Comparison of ENCODE assay signal across 24 cellular contexts in the genomic region with DNA sequence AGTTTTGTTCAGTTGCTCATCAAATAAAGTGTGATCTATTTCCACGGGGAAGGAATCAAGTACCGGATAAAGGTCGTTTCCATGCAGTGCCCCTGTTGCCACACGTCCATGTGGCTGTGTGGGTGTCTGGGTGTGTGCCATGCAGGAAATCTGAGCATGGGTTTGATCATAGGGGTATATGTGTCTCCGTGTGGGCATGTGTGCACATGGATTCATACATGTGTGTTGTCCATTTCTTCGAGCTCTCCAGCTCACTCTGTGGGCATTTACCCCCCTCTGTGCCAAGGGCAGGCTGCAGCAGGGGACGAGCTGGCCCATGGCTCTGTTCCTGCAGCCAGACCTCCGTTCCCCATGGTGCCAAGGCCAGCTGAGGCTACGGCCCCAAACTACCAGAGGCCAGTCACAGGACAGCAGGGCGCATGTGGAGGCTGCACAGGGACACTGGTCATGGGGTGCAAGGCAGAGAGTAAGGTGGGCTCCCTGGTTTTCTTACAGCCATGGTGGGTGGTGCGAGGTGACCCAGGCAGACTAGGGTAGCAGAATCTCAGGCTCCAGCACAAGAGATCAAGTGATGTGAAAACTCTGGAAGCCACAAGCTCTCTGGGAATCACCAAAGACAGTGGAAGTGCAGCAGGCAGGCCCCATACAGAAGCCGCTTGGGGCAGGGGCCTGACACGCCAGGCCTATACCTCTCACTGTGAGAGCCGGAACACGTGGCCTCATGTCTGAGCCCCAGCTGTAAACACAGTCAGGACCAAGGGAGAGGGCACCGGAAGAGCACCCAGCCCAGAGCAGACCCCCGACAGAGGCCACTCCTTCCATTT.
"Had no signal": no experiment of that assay in that cellular context is flagged by ENCODE, and none has a peak within 500 bp of the region (broad histone marks: within the 10 kb centered on the region; RNA-seq: fewer than 3 reads in every experiment).

No MANE protein-coding gene starts in this region.

- H3K36me3 Mint-ChIP-seq: activated naive CD4-positive, alpha-beta T cell treated with anti-CD3 and anti-CD28 coated beads, Interleukin-2, amount 50 U/mL, for 24 hours; stimulated activated effector memory CD8-positive, alpha-beta T cell treated with anti-CD3 and anti-CD28 coated beads, Interleukin-12 subunit alpha, Interleukin-12 subunit beta, amount 100 ng/mL, for 72 hours had no signal

- H3K4me3 Mint-ChIP-seq: activated CD4-positive, alpha-beta T cell treated with anti-CD3 and anti-CD28 coated beads for 36 hours; activated naive CD4-positive, alpha-beta T cell treated with anti-CD3 and anti-CD28 coated beads, Interleukin-2, amount 50 U/mL, for 24 hours; brain; effector memory CD8-positive, alpha-beta T cell; nephron progenitor cell; stimulated activated effector memory CD8-positive, alpha-beta T cell treated with anti-CD3 and anti-CD28 coated beads, Interleukin-12 subunit alpha, Interleukin-12 subunit beta, amount 100 ng/mL, for 72 hours; stimulated activated naive CD8-positive, alpha-beta T cell treated with anti-CD3 and anti-CD28 coated beads, Interleukin-15, amount 100 ng/mL, for 72 hours; T-helper 1 cell treated with Interleukin-12 subunit alpha and Interleukin-12 subunit beta and Interleukin-4 antibody, amounts not matched to agents 30 μg/mL and 1 μg/mL, for 36 hours; WTC11 had no signal

- H3K27ac ChIP-seq: esophagus squamous epithelium, gastrocnemius medialis, suprapubic skin, transverse colon had no signal

- H3K27me3 ChIP-seq: suprapubic skin, transverse colon had no signal

- H3K4me1 Mint-ChIP-seq: activated CD4-positive, alpha-beta T cell treated with anti-CD3 and anti-CD28 coated beads for 36 hours; activated naive CD4-positive, alpha-beta T cell treated with anti-CD3 and anti-CD28 coated beads, Interleukin-2, amount 50 U/mL, for 24 hours; brain; nephron progenitor cell; stimulated activated effector memory CD8-positive, alpha-beta T cell treated with anti-CD3 and anti-CD28 coated beads, Interleukin-12 subunit alpha, Interleukin-12 subunit beta, amount 100 ng/mL, for 72 hours; stimulated activated naive CD8-positive, alpha-beta T cell treated with anti-CD3 and anti-CD28 coated beads, Interleukin-15, amount 100 ng/mL, for 72 hours had no signal

- H3K27ac Mint-ChIP-seq: activated CD4-positive, alpha-beta T cell treated with anti-CD3 and anti-CD28 coated beads for 36 hours; activated naive CD4-positive, alpha-beta T cell treated with anti-CD3 and anti-CD28 coated beads, Interleukin-2, amount 50 U/mL, for 24 hours; brain; effector memory CD8-positive, alpha-beta T cell; nephron progenitor cell; stimulated activated effector memory CD8-positive, alpha-beta T cell treated with anti-CD3 and anti-CD28 coated beads, Interleukin-12 subunit alpha, Interleukin-12 subunit beta, amount 100 ng/mL, for 72 hours; T-helper 1 cell treated with Interleukin-12 subunit alpha and Interleukin-12 subunit beta and Interleukin-4 antibody, amounts not matched to agents 30 μg/mL and 1 μg/mL, for 36 hours; WTC11 had no signal

- DNase-seq: activated CD4-positive, alpha-beta T cell treated with anti-CD3 and anti-CD28 coated beads for 36 hours; activated CD4-positive, alpha-beta T cell treated with anti-CD3 and anti-CD28 coated beads, Interleukin-2, amount 50 U/mL, for 4 hours; activated gamma-delta T cell treated with Interleukin-2 at 50 U/mL for 16 hours; activated T-cell treated with anti-CD3 and anti-CD28 coated beads for 4 hours; anterior cingulate cortex; central memory CD4-positive, alpha-beta T cell; effector memory CD8-positive, alpha-beta T cell; esophagus squamous epithelium; gastrocnemius medialis; hypothalamus; nephron progenitor cell; nucleus accumbens; small intestine; stimulated activated CD4-positive, alpha-beta T cell treated with anti-CD3 and anti-CD28 coated beads, Interleukin-2, amount 100 ng/mL, for 24 hours; stimulated activated naive CD8-positive, alpha-beta T cell treated with anti-CD3 and anti-CD28 coated beads, Interleukin-15, amount 100 ng/mL, for 72 hours; T1000; transverse colon had no signal

- H3K27me3 Mint-ChIP-seq: activated CD4-positive, alpha-beta T cell treated with anti-CD3 and anti-CD28 coated beads for 36 hours; activated naive CD4-positive, alpha-beta T cell treated with anti-CD3 and anti-CD28 coated beads, Interleukin-2, amount 50 U/mL, for 24 hours; stimulated activated naive CD8-positive, alpha-beta T cell treated with anti-CD3 and anti-CD28 coated beads, Interleukin-15, amount 100 ng/mL, for 72 hours had no signal

- FAIRE-seq: small intestine had no signal

- H3K4me3 ChIP-seq: esophagus squamous epithelium, gastrocnemius medialis, suprapubic skin, transverse colon had no signal

- H3K4me1 ChIP-seq: esophagus squamous epithelium, gastrocnemius medialis, suprapubic skin, transverse colon had no signal

- ATAC-seq: activated CD4-positive, alpha-beta T cell treated with anti-CD3 and anti-CD28 coated beads for 36 hours; effector memory CD8-positive, alpha-beta T cell; gastrocnemius medialis; sciatic nerve; stimulated activated effector memory CD8-positive, alpha-beta T cell treated with anti-CD3 and anti-CD28 coated beads, Interleukin-12 subunit alpha, Interleukin-12 subunit beta, amount 100 ng/mL, for 72 hours; stimulated activated naive CD8-positive, alpha-beta T cell treated with anti-CD3 and anti-CD28 coated beads, Interleukin-15, amount 100 ng/mL, for 72 hours; WTC11 had no signal

- H3K9me3 ChIP-seq: suprapubic skin had no signal

- H3K36me3 ChIP-seq: esophagus squamous epithelium, gastrocnemius medialis, suprapubic skin, transverse colon had no signal
